14 cellular contexts compared by ENCODE assay signal in the genomic region with DNA sequence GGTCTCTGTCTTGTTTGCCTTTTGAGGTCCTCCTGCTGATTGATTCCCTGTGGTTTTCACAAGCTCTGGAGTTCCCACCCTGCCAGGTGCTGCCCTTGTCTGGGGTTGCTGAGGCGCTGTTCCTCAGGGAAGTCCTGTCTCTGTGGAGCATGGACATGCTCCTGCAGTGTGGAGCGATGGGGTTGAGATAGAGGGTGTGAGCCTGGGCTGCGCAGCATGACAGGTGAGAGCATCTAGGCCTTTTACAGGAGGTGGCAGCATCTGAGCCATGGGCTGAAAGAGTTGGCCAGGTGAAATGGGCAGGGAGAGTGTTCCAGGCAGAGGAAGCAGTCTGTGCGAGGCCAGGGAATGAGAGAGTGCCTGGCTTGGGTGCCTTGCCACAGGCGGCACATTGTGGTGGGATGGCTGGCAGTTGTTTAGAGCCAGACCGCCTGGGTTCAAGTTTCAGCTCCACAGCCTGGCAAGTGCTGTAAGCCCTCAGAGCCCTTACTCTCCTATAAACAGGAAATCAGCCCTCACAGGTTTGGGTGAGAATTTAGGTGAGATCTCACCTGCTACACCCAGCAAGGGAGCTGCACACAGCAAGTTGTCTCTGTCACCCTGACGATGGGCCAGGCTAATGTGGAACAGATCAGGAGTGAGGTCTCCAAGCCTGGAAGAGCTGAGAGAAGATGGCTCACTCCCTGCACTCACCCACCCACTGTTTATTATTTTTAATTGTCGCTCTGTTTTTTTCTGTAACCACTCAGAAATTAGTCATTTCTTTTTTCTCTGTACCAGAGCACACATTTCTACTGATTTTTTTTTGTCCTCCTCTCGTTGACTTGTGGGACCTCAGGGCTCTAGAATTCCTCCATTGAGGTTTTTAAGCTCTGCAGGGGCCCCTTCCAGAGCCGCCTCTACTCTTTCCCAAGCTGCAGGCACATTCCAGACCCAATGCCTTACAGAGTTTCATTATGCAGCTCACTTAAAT. TPM values are rescaled to one million over a fixed set of nuclear protein-coding genes. Genes with fewer than 3 reads are reported as not detected.
DNase-seq lines count a peak whose midpoint lies in the region; ATAC-seq and TF ChIP-seq lines count a peak whose summit lies in the region.
"Had no signal": no experiment of that assay in that cellular context is flagged by ENCODE, and none has a peak within 500 bp of the region (broad histone marks: within the 10 kb centered on the region; RNA-seq: fewer than 3 reads in every experiment).

No MANE protein-coding gene starts in this region.

- DNase-seq in activated T-cell treated with anti-CD3 and anti-CD28 coated beads, Interleukin-2, amount 50 U/mL, for 72 hours: no peak
- no peak for DNase-seq in activated T-cell treated with anti-CD3 and anti-CD28 coated beads, Interleukin-2, amount 50 U/mL, for 1 hour
- no peak for DNase-seq in activated naive CD8-positive, alpha-beta T cell treated with anti-CD3 and anti-CD28 coated beads for 36 hours
- DNase-seq in hepatocyte (ENCODE audit: low spot score) (no peak), NOMO-1 treated with DMSO at 0.1 percent for 48 hours (lab: John Stamatoyannopoulos, UW; ENCODE audit: unreplicated experiment) (no peak)
- DNase-seq in stimulated activated naive CD8-positive, alpha-beta T cell treated with anti-CD3 and anti-CD28 coated beads, Interleukin-15, amount 100 ng/mL, for 72 hours: no peak
- DNase-seq: activated CD4-positive, alpha-beta T cell treated with anti-CD3 and anti-CD28 coated beads for 4 hours; BE2C; glutamatergic neuron; stimulated activated CD4-positive, alpha-beta T cell treated with anti-CD3 and anti-CD28 coated beads, Interleukin-2, amount 100 ng/mL, for 48 hours had no signal

- no peaks in the 10 kb centered on the region for H3K9me3 Mint-ChIP-seq in activated T-cell treated with anti-CD3 and anti-CD28 coated beads, Interleukin-2, amount 50 U/mL, for 72 hours
- H3K9me3 Mint-ChIP-seq in activated naive CD8-positive, alpha-beta T cell treated with anti-CD3 and anti-CD28 coated beads for 36 hours: no peaks in the 10 kb centered on the region
- H3K9me3 Mint-ChIP-seq in stimulated activated memory B cell treated with anti-CD40 and anti-IgM and Interleukin-4, amounts not matched to agents 10 μg/mL and 1 μg/mL and 100 μg/mL, for 72 hours: no peaks in the 10 kb centered on the region
- H3K9me3 Mint-ChIP-seq in stimulated activated naive CD8-positive, alpha-beta T cell treated with anti-CD3 and anti-CD28 coated beads, Interleukin-15, amount 100 ng/mL, for 72 hours: no peaks in the 10 kb centered on the region
- H3K9me3 Mint-ChIP-seq: brain had no signal

- peaks cover 3 to 20% of the 10 kb centered on the region in 2 donors for H3K36me3 Mint-ChIP-seq in activated T-cell treated with anti-CD3 and anti-CD28 coated beads, Interleukin-2, amount 50 U/mL, for 72 hours (ENCODE audit: insufficient read depth in 2 of 2)
- H3K36me3 Mint-ChIP-seq in activated naive CD8-positive, alpha-beta T cell treated with anti-CD3 and anti-CD28 coated beads for 36 hours: peaks cover 10% of the 10 kb centered on the region
- H3K36me3 Mint-ChIP-seq in stimulated activated memory B cell treated with anti-CD40 and anti-IgM and Interleukin-4, amounts not matched to agents 10 μg/mL and 1 μg/mL and 100 μg/mL, for 72 hours: peaks cover 93% of the 10 kb centered on the region

- H3K27me3 ChIP-seq in hepatocyte: no peaks in the 10 kb centered on the region
- H3K27me3 ChIP-seq: BE2C had no signal

- no peaks in the 10 kb centered on the region for H3K4me1 Mint-ChIP-seq in activated T-cell treated with anti-CD3 and anti-CD28 coated beads, Interleukin-2, amount 50 U/mL, for 72 hours (ENCODE audit: low read depth)
- H3K4me1 Mint-ChIP-seq in activated naive CD8-positive, alpha-beta T cell treated with anti-CD3 and anti-CD28 coated beads for 36 hours: no peaks in the 10 kb centered on the region
- no peaks in the 10 kb centered on the region for H3K4me1 Mint-ChIP-seq in stimulated activated memory B cell treated with anti-CD40 and anti-IgM and Interleukin-4, amounts not matched to agents 10 μg/mL and 1 μg/mL and 100 μg/mL, for 72 hours
- H3K4me1 Mint-ChIP-seq in stimulated activated naive CD8-positive, alpha-beta T cell treated with anti-CD3 and anti-CD28 coated beads, Interleukin-15, amount 100 ng/mL, for 72 hours: peaks cover 4% of the 10 kb centered on the region
- H3K4me1 Mint-ChIP-seq: brain had no signal

- H3K4me3 Mint-ChIP-seq in activated T-cell treated with anti-CD3 and anti-CD28 coated beads, Interleukin-2, amount 50 U/mL, for 72 hours: no peak overlapping the region
- no peak overlapping the region for H3K4me3 Mint-ChIP-seq in activated naive CD8-positive, alpha-beta T cell treated with anti-CD3 and anti-CD28 coated beads for 36 hours
- H3K4me3 Mint-ChIP-seq in stimulated activated memory B cell treated with anti-CD40 and anti-IgM and Interleukin-4, amounts not matched to agents 10 μg/mL and 1 μg/mL and 100 μg/mL, for 72 hours: no peak overlapping the region
- no peak overlapping the region for H3K4me3 Mint-ChIP-seq in stimulated activated naive CD8-positive, alpha-beta T cell treated with anti-CD3 and anti-CD28 coated beads, Interleukin-15, amount 100 ng/mL, for 72 hours
- H3K4me3 Mint-ChIP-seq: brain had no signal

- H3K27ac Mint-ChIP-seq in activated T-cell treated with anti-CD3 and anti-CD28 coated beads, Interleukin-2, amount 50 U/mL, for 72 hours: peak overlapping the region; percentile 30
- peak overlapping the region; percentile 2 for H3K27ac Mint-ChIP-seq in activated naive CD8-positive, alpha-beta T cell treated with anti-CD3 and anti-CD28 coated beads for 36 hours
- peak overlapping the region; percentile 52 for H3K27ac Mint-ChIP-seq in stimulated activated memory B cell treated with anti-CD40 and anti-IgM and Interleukin-4, amounts not matched to agents 10 μg/mL and 1 μg/mL and 100 μg/mL, for 72 hours
- H3K27ac Mint-ChIP-seq in stimulated activated naive CD8-positive, alpha-beta T cell treated with anti-CD3 and anti-CD28 coated beads, Interleukin-15, amount 100 ng/mL, for 72 hours: peak overlapping the region in 1 of 2 donors; percentile 96

- no peaks in the 10 kb centered on the region for H3K36me3 ChIP-seq in hepatocyte (replicated peaks; ENCODE audit: insufficient read depth, low read depth)

- peaks cover 8% of the 10 kb centered on the region for H3K4me1 ChIP-seq in hepatocyte (ENCODE audit: insufficient read depth)
- H3K4me1 ChIP-seq: BE2C had no signal

- H3K9me2 ChIP-seq in hepatocyte (replicated peaks; ENCODE audit: insufficient read depth): no peaks in the 10 kb centered on the region

- no peak for TF ChIP-seq CTCF in hepatocyte (IDR thresholded peaks at IDR 0.05; ENCODE audit: poor library complexity)

- H3K79me2 ChIP-seq in hepatocyte: no peaks in the 10 kb centered on the region

- no peak overlapping the region for H3K4me2 ChIP-seq in hepatocyte

- no peaks in the 10 kb centered on the region for H4K20me1 ChIP-seq in hepatocyte (ENCODE audit: insufficient read depth, poor library complexity, severe bottlenecking)

- no peak overlapping the region for H3K4me3 ChIP-seq in hepatocyte

- no peak overlapping the region for H2AFZ ChIP-seq in hepatocyte

- WGBS in hepatocyte (ENCODE audit: low lambda C conversion rate, missing lambda C conversion rate): 73% methylated on average over 10 of the region's 10 CpGs

- peak overlapping the region; percentile 90 for H3K27ac ChIP-seq in hepatocyte

- peak in 1 of 2 donors; percentile 21 for ATAC-seq in activated T-cell treated with anti-CD3 and anti-CD28 coated beads, Interleukin-2, amount 50 U/mL, for 72 hours (replicated peaks in 1 of 2)
- no peak for ATAC-seq in stimulated activated memory B cell treated with anti-CD40 and anti-IgM and Interleukin-4, amounts not matched to agents 10 μg/mL and 1 μg/mL and 100 μg/mL, for 72 hours
- ATAC-seq in GM18867 (IDR thresholded peaks at IDR 0.05; ENCODE audit: unreplicated experiment): no peak
- ATAC-seq in stimulated activated naive CD8-positive, alpha-beta T cell treated with anti-CD3 and anti-CD28 coated beads, Interleukin-15, amount 100 ng/mL, for 72 hours: no peak
- ATAC-seq: HepG2 had no signal

- no peaks in the 10 kb centered on the region for H3K9me3 ChIP-seq in hepatocyte (ENCODE audit: low read depth)
- H3K9me3 ChIP-seq: BE2C had no signal

- no peaks in the 10 kb centered on the region for H3K27me3 Mint-ChIP-seq in activated T-cell treated with anti-CD3 and anti-CD28 coated beads, Interleukin-2, amount 50 U/mL, for 72 hours (ENCODE audit: low read depth)
- no peaks in the 10 kb centered on the region for H3K27me3 Mint-ChIP-seq in activated naive CD8-positive, alpha-beta T cell treated with anti-CD3 and anti-CD28 coated beads for 36 hours
- no peaks in the 10 kb centered on the region for H3K27me3 Mint-ChIP-seq in stimulated activated memory B cell treated with anti-CD40 and anti-IgM and Interleukin-4, amounts not matched to agents 10 μg/mL and 1 μg/mL and 100 μg/mL, for 72 hours
- H3K27me3 Mint-ChIP-seq in stimulated activated naive CD8-positive, alpha-beta T cell treated with anti-CD3 and anti-CD28 coated beads, Interleukin-15, amount 100 ng/mL, for 72 hours: no peaks in the 10 kb centered on the region

RNA-seq across cellular contexts. Expression of gene TCOF1, which starts 19.6 kb away (rescaled TPM):
- 10 to 100 TPM; 55.5 to 62.3 TPM for total RNA-seq in activated T-cell treated with anti-CD3 and anti-CD28 coated beads, Interleukin-2, amount 50 U/mL, for 72 hours
- 100 to 1,000 TPM; 138 to 140 TPM for total RNA-seq in activated naive CD8-positive, alpha-beta T cell treated with anti-CD3 and anti-CD28 coated beads for 36 hours
- total RNA-seq in hepatocyte: 19.9 and 21.2 TPM in 2 replicates
- polyA plus RNA-seq in hepatocyte: 22.5 and 24.0 TPM in 2 replicates

RNA-seq across cellular contexts. Expression of gene CD74, which starts 35.6 kb away (rescaled TPM):
- total RNA-seq in activated T-cell treated with anti-CD3 and anti-CD28 coated beads, Interleukin-2, amount 50 U/mL, for 72 hours: 100 to 1,000 TPM; 363 to 455 TPM
- total RNA-seq in activated naive CD8-positive, alpha-beta T cell treated with anti-CD3 and anti-CD28 coated beads for 36 hours: 100 to 1,000 TPM; 290 to 294 TPM
- 51.1 and 57.2 TPM in 2 replicates for total RNA-seq in hepatocyte
- 103 and 107 TPM in 2 replicates for polyA plus RNA-seq in hepatocyte
